In genomic region chr20:57381596-57382503, GRCh38 we compare ENCODE assay signal across 8 cellular contexts. TPM values are rescaled to one million over a fixed set of nuclear protein-coding genes. Genes with fewer than 3 reads are reported as not detected.
A peak's percentile ranks its signal among the peaks of the same experiment; 100 is the strongest.
DNase-seq lines count a peak whose midpoint lies in the region; ATAC-seq and TF ChIP-seq lines count a peak whose summit lies in the region.

No MANE protein-coding gene starts in this region.

- DNase-seq in GM03348 (ENCODE audit: low spot score) = peak; percentile 90
- DNase-seq in SHP77 (lab: John Stamatoyannopoulos, UW) = peak; percentile 62 to 76
- DNase-seq in activated T-helper 9 cell treated with anti-CD3 and anti-CD28 coated beads, Interleukin-2, amount 50 U/mL, for 16 hours (ENCODE audit: low read depth) = peak; percentile 70
- peak in 1 of 2 donors; percentile 50 for DNase-seq in foreskin keratinocyte
- DNase-seq in occipital lobe (lab: John Stamatoyannopoulos, UW) = peak; percentile 64
- peak; percentile 79 to 87 for DNase-seq in thyroid gland

- ATAC-seq in foreskin keratinocyte = peak; percentile 66
- no peak for ATAC-seq in HG02852 (IDR thresholded peaks at IDR 0.05; ENCODE audit: unreplicated experiment)

- H3K4me1 ChIP-seq in foreskin keratinocyte (no peaks in the 10 kb centered on the region), thyroid gland (no peaks in the 10 kb centered on the region)

- peaks cover 10 to 19% of the 10 kb centered on the region in 2 donors for H3K36me3 ChIP-seq in thyroid gland

- TF ChIP-seq CTCF in foreskin keratinocyte (conservative IDR thresholded peaks at IDR 0.05) (peak; percentile 91), thyroid gland (IDR thresholded peaks at IDR 0.05) (peak; percentile 83 to 95 (median 89))

- H3K27ac ChIP-seq in foreskin keratinocyte = no peak overlapping the region
- no peak overlapping the region for H3K27ac ChIP-seq in thyroid gland

- no peak for TF ChIP-seq EP300 in Ishikawa (IDR thresholded peaks at IDR 0.05; ENCODE audit: borderline replicate concordance)

- no peak for TF ChIP-seq POLR2A in thyroid gland (IDR thresholded peaks at IDR 0.05)

- no peak overlapping the region for H3K4me3 ChIP-seq in thyroid gland (replicated peaks in 1 of 3)

- H3K27me3 ChIP-seq in foreskin keratinocyte = no peaks in the 10 kb centered on the region
- no peaks in the 10 kb centered on the region for H3K27me3 ChIP-seq in thyroid gland

- WGBS in thyroid gland, 2 donors = 48 to 49% methylated on average over 20 of the region's 20 CpGs

- TF ChIP-seq RAD21 in Ishikawa (IDR thresholded peaks at IDR 0.05; ENCODE audit: low read depth) = peak; percentile 84

- no peaks in the 10 kb centered on the region for H3K9me3 ChIP-seq in thyroid gland

- intact Hi-C loops in thyroid gland (cut with DNase I) = loop anchor here (5.0 to 10.0 kb wide), 4 partner anchors 115 to 1833 kb away; no protein-coding TSS in a partner anchor

TF ChIP-seq in Ishikawa, 13 proteins besides CTCF, POLR2A, EP300 and RAD21:
- TF ChIP-seq MAX (IDR thresholded peaks at IDR 0.05) (peak; percentile 60; the same call in 1 of the 2 replicates), REST (IDR thresholded peaks at IDR 0.05; ENCODE audit: low read depth) (no peak)
TF ChIP-seq in Ishikawa: peak in this region for 1.

RNA-seq across cellular contexts. Expression of gene RBM38, which starts 9.3 kb away (rescaled TPM):
- total RNA-seq in foreskin keratinocyte (16.7 and 18.0 TPM in 2 replicates), occipital lobe (11.2 TPM), thyroid gland (10 to 100 TPM; 11.0 to 16.0 (median 12.0) TPM)
- polyA plus RNA-seq in foreskin keratinocyte = 18.0 and 21.2 TPM in 2 replicates

RNA-seq across cellular contexts. Expression of gene RAE1, which starts 30.8 kb away (rescaled TPM):
- total RNA-seq in foreskin keratinocyte (34.1 and 35.0 TPM in 2 replicates), occipital lobe (35.2 TPM), thyroid gland (10 to 100 TPM; 17.5 to 26.4 (median 22.3) TPM)
- 28.4 and 34.2 TPM in 2 replicates for polyA plus RNA-seq in foreskin keratinocyte

RNA-seq across cellular contexts. Expression of gene SPO11, which starts 52.2 kb away (rescaled TPM):
- not detected in 2 replicates for total RNA-seq in foreskin keratinocyte
- not detected in 2 replicates for polyA plus RNA-seq in foreskin keratinocyte
- total RNA-seq in occipital lobe = not detected
- not detected for total RNA-seq in thyroid gland
